8 cellular contexts compared by ENCODE assay signal in genomic region chr11:68855205-68855978, GRCh38. TPM values are rescaled to one million over a fixed set of nuclear protein-coding genes. Genes with fewer than 3 reads are reported as not detected.
DNase-seq lines count a peak whose midpoint lies in the region; ATAC-seq and TF ChIP-seq lines count a peak whose summit lies in the region.

No MANE protein-coding gene starts in this region.

- peak overlapping the region in 2 of 7 donors; percentile 19 to 30 for H3K27ac Mint-ChIP-seq in CD14-positive monocyte
- H3K27ac Mint-ChIP-seq in activated naive CD4-positive, alpha-beta T cell treated with anti-CD3 and anti-CD28 coated beads, Interleukin-2, amount 50 U/mL, for 72 hours, result no peak overlapping the region

- peak overlapping the region; percentile 84 to 88 for H3K4me3 Mint-ChIP-seq in CD14-positive monocyte

- DNase-seq in CD14-positive monocyte (ENCODE audit: low spot score), result no peak
- peak; percentile 48 for DNase-seq in MG63
- no peak for DNase-seq in activated naive CD4-positive, alpha-beta T cell treated with anti-CD3 and anti-CD28 coated beads, Interleukin-2, amount 50 U/mL, for 72 hours (ENCODE audit: low spot score in 2 of 2)
- peak; percentile 63 for DNase-seq in left ventricle myocardium inferior
- DNase-seq in retinal pigment epithelial cell (ENCODE audit: low read depth), result no peak
- no peak for DNase-seq in central memory CD4-positive, alpha-beta T cell
- no peak for DNase-seq in superior temporal gyrus (ENCODE audit: extremely low spot score)
- no peak for DNase-seq in NCI-H1930 (lab: John Stamatoyannopoulos, UW)

- H3K4me1 ChIP-seq in left ventricle myocardium inferior, result peaks cover 19% of the 10 kb centered on the region

- H3K27me3 Mint-ChIP-seq in CD14-positive monocyte (ENCODE audit: low read depth in 3 of 3), result peaks cover 19 to 23% (median 22%) of the 10 kb centered on the region in 3 donors

- peak overlapping the region; percentile 84 for H3K27ac ChIP-seq in left ventricle myocardium inferior (replicated peaks)

- H3K4me3 ChIP-seq in MG63 (peak overlapping the region; percentile 35), left ventricle myocardium inferior (peak overlapping the region; percentile 73), retinal pigment epithelial cell (ENCODE audit: low read length) (peak overlapping the region; percentile 32)

- intact Hi-C loops in CD14-positive monocyte (cut with micrococcal nuclease) (no loop called here), left ventricle myocardium inferior (cut with micrococcal nuclease) (no loop called here)

- TF ChIP-seq CTCF in CD14-positive monocyte (IDR thresholded peaks at IDR 0.05), result no peak
- no peak for TF ChIP-seq CTCF in left ventricle myocardium inferior (IDR thresholded peaks at IDR 0.05; ENCODE audit: borderline replicate concordance)
- TF ChIP-seq CTCF in retinal pigment epithelial cell (conservative IDR thresholded peaks at IDR 0.05; ENCODE audit: low read depth, low read length), result no peak

- no peaks in the 10 kb centered on the region for H3K9me3 ChIP-seq in MG63
- no peaks in the 10 kb centered on the region for H3K9me3 ChIP-seq in left ventricle myocardium inferior (replicated peaks)

- peaks cover 0 to 6% (median 2%) of the 10 kb centered on the region in 7 donors for H3K9me3 Mint-ChIP-seq in CD14-positive monocyte
- H3K9me3 Mint-ChIP-seq in activated naive CD4-positive, alpha-beta T cell treated with anti-CD3 and anti-CD28 coated beads, Interleukin-2, amount 50 U/mL, for 72 hours, result no peaks in the 10 kb centered on the region

- peaks cover 19% of the 10 kb centered on the region for H3K4me1 Mint-ChIP-seq in CD14-positive monocyte

- ATAC-seq in activated naive CD4-positive, alpha-beta T cell treated with anti-CD3 and anti-CD28 coated beads, Interleukin-2, amount 50 U/mL, for 72 hours, result peak; percentile 14 to 58

- H3K36me3 ChIP-seq in MG63, result no peaks in the 10 kb centered on the region
- no peaks in the 10 kb centered on the region for H3K36me3 ChIP-seq in left ventricle myocardium inferior

- H3K27me3 ChIP-seq in MG63, result peaks cover 6% of the 10 kb centered on the region; the same call in 1 of the 2 replicates
- H3K27me3 ChIP-seq in left ventricle myocardium inferior (ENCODE audit: low read depth), result peaks cover 7% of the 10 kb centered on the region

- H3K36me3 Mint-ChIP-seq in CD14-positive monocyte, result no peaks in the 10 kb centered on the region
- H3K36me3 Mint-ChIP-seq in activated naive CD4-positive, alpha-beta T cell treated with anti-CD3 and anti-CD28 coated beads, Interleukin-2, amount 50 U/mL, for 72 hours, result no peaks in the 10 kb centered on the region

RNA-seq across cellular contexts. Expression of gene CPT1A, which starts 13.7 kb away (rescaled TPM):
- polyA plus RNA-seq in CD14-positive monocyte, result 1 to 10 TPM; 5.6 to 7.0 TPM
- total RNA-seq in MG63 (2014; rRNA removed; shearing (Covaris generic); ENCODE audit: low replicate concordance), result 43.6 and 59.5 TPM in 2 replicates
- total RNA-seq in activated naive CD4-positive, alpha-beta T cell treated with anti-CD3 and anti-CD28 coated beads, Interleukin-2, amount 50 U/mL, for 72 hours, result 10 to 100 TPM; 23.0 to 41.3 TPM
- 73.1 TPM for total RNA-seq in left ventricle myocardium inferior

RNA-seq across cellular contexts. Expression of gene MRPL21, which starts 48.2 kb away (rescaled TPM):
- 100 to 1,000 TPM; 104 to 138 TPM for polyA plus RNA-seq in CD14-positive monocyte
- total RNA-seq in MG63 (2014; rRNA removed; shearing (Covaris generic); ENCODE audit: low replicate concordance), result 83.1 and 138 TPM in 2 replicates
- 10 to 100 TPM; 49.4 to 87.1 TPM for total RNA-seq in activated naive CD4-positive, alpha-beta T cell treated with anti-CD3 and anti-CD28 coated beads, Interleukin-2, amount 50 U/mL, for 72 hours
- 121 TPM for total RNA-seq in left ventricle myocardium inferior

RNA-seq across cellular contexts. Expression of gene IGHMBP2, which starts 48.3 kb away (rescaled TPM):
- polyA plus RNA-seq in CD14-positive monocyte, result 1 to 10 TPM; 3.9 to 6.0 TPM
- 7.8 and 15.6 TPM in 2 replicates for total RNA-seq in MG63 (2014; rRNA removed; shearing (Covaris generic); ENCODE audit: low replicate concordance)
- 10 to 100 TPM; 21.2 to 60.2 TPM for total RNA-seq in activated naive CD4-positive, alpha-beta T cell treated with anti-CD3 and anti-CD28 coated beads, Interleukin-2, amount 50 U/mL, for 72 hours
- 13.2 TPM for total RNA-seq in left ventricle myocardium inferior

Comparison
In these comparisons a context has a peak if more than half of its experiments do, and no peak if none do; other contexts are left out.
1. DNase-seq: peak in MG63 (single experiment) and left ventricle myocardium inferior (single experiment); none in CD14-positive monocyte (single experiment), activated naive CD4-positive, alpha-beta T cell treated with anti-CD3 and anti-CD28 coated beads, Interleukin-2, amount 50 U/mL, for 72 hours (0 of 2), retinal pigment epithelial cell (single experiment), central memory CD4-positive, alpha-beta T cell (single experiment), superior temporal gyrus (single experiment) and NCI-H1930 (0 of 2).
2. Peak in every context shown above with its lines, with median percentiles within 50 percentile points of each other: H3K4me3 ChIP-seq.